ENCODE assay signal across 14 cellular contexts in the genomic region with DNA sequence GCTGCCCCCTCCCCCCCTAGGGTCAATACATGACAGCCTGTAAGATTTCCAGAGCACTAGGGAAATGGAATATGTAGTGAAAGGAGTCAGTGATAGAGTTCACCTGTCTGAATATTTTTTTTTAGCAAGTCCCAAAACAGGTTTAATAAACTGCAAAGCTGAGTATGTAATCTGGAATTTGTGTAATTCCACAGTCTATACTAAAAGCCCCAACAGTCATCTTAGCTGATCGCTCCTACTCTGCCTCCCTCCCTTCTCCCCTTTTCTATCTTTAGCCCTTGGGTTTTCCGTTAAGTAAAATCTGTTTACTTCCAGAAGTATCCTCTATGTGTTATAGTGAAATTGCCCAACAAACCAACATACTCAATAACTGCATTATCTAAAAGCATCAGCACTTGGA. TPM values are rescaled to one million over a fixed set of nuclear protein-coding genes. Genes with fewer than 3 reads are reported as not detected.
A peak's percentile ranks its signal among the peaks of the same experiment; 100 is the strongest.
DNase-seq lines count a peak whose midpoint lies in the region; ATAC-seq, FAIRE-seq and TF ChIP-seq lines count a peak whose summit lies in the region.
"Had no signal": no experiment of that assay in that cellular context is flagged by ENCODE, and none has a peak within 500 bp of the region (broad histone marks: within the 10 kb centered on the region; RNA-seq: fewer than 3 reads in every experiment).

No MANE protein-coding gene starts in this region.

- H3K27ac Mint-ChIP-seq in chondrocyte (ENCODE audit: unreplicated experiment), result peak overlapping the region; percentile 72
- H3K27ac Mint-ChIP-seq in neural progenitor cell, result no peak overlapping the region
- H3K27ac Mint-ChIP-seq: memory B cell had no signal

- H3K4me2 ChIP-seq in neural progenitor cell, result peak overlapping the region; percentile 48

- DNase-seq in AG08395 (ENCODE audit: low spot score) (peak; percentile 44), chondrocyte (ENCODE audit: low spot score) (no peak), neural progenitor cell (ENCODE audit: low spot score) (no peak), dermis blood vessel endothelial cell (no peak), urothelium cell line (ENCODE audit: low spot score) (no peak)
- no peak for DNase-seq in activated CD8-positive, alpha-beta memory T cell treated with anti-CD3 and anti-CD28 coated beads, Interleukin-2, amount 50 U/mL, for 48 hours
- DNase-seq: activated effector memory CD4-positive, alpha-beta T cell treated with anti-CD3 and anti-CD28 coated beads, Interleukin-2, amount 50 U/mL, for 16 hours; NCI-H1417 treated with DMSO at 0.1 percent for 48 hours; NCI-H82; SIG-M5 had no signal

- H3K4me3 ChIP-seq in HUES6 (ENCODE audit: low read depth, low read length) (peak overlapping the region; percentile 41), neural progenitor cell (no peak overlapping the region)

- FAIRE-seq in urothelium cell line (lab: Jason Lieb, UNC), result no peak
- FAIRE-seq: TTC549 had no signal

- H3K9me3 ChIP-seq in HUES6 (ENCODE audit: control insufficient read depth, insufficient read depth, low read depth, low read length) (peaks cover 5% of the 10 kb centered on the region; the same call in 1 of the 2 replicates), neural progenitor cell (ENCODE audit: low read depth) (no peaks in the 10 kb centered on the region)

- TF ChIP-seq CTCF in chondrocyte (IDR thresholded peaks at IDR 0.05) (no peak), neural progenitor cell (IDR thresholded peaks at IDR 0.05) (no peak)

- H2AFZ ChIP-seq in neural progenitor cell (replicated peaks), result no peak overlapping the region

- no peaks in the 10 kb centered on the region for H4K20me1 ChIP-seq in neural progenitor cell (ENCODE audit: low read depth)

- H3K27me3 Mint-ChIP-seq in chondrocyte (ENCODE audit: low read depth), result no peaks in the 10 kb centered on the region
- peaks cover 21% of the 10 kb centered on the region for H3K27me3 Mint-ChIP-seq in neural progenitor cell (ENCODE audit: insufficient read depth, low read depth)

- H3K4me3 Mint-ChIP-seq in chondrocyte (ENCODE audit: unreplicated experiment) (no peak overlapping the region), neural progenitor cell (no peak overlapping the region)
- H3K4me3 Mint-ChIP-seq: memory B cell had no signal

- no peaks in the 10 kb centered on the region for H3K79me2 ChIP-seq in neural progenitor cell (ENCODE audit: low read depth)

- peak overlapping the region; percentile 72; the same call in 1 of the 2 replicates for H3K27ac ChIP-seq in HUES6 (ENCODE audit: low read depth, low read length)
- no peak overlapping the region for H3K27ac ChIP-seq in neural progenitor cell

- H3K36me3 Mint-ChIP-seq in chondrocyte (ENCODE audit: low read depth) (no peaks in the 10 kb centered on the region), neural progenitor cell (no peaks in the 10 kb centered on the region)
- H3K36me3 Mint-ChIP-seq: memory B cell had no signal

- H3K27me3 ChIP-seq in HUES6 (ENCODE audit: control insufficient read depth, insufficient read depth, low read length), result peaks cover 43% of the 10 kb centered on the region
- peaks cover 46% of the 10 kb centered on the region for H3K27me3 ChIP-seq in neural progenitor cell

- H3K9ac ChIP-seq in HUES6 (ENCODE audit: low read length), result peak overlapping the region; percentile 37
- no peak overlapping the region for H3K9ac ChIP-seq in neural progenitor cell

- ATAC-seq in HG03139 (IDR thresholded peaks at IDR 0.05; ENCODE audit: unreplicated experiment), result no peak

- H3K9me3 Mint-ChIP-seq in chondrocyte (ENCODE audit: low read depth), result no peaks in the 10 kb centered on the region
- peaks cover 3% of the 10 kb centered on the region for H3K9me3 Mint-ChIP-seq in neural progenitor cell
- H3K9me3 Mint-ChIP-seq: memory B cell had no signal

- peaks cover 63% of the 10 kb centered on the region for H3K4me1 Mint-ChIP-seq in chondrocyte (ENCODE audit: low read depth)
- H3K4me1 Mint-ChIP-seq in neural progenitor cell, result peaks cover 10% of the 10 kb centered on the region
- H3K4me1 Mint-ChIP-seq: memory B cell had no signal

- H3K4me1 ChIP-seq in HUES6 (ENCODE audit: control insufficient read depth, insufficient read depth, low read length) (peaks cover 35% of the 10 kb centered on the region), neural progenitor cell (peaks cover 20% of the 10 kb centered on the region)

- no peaks in the 10 kb centered on the region for H3K36me3 ChIP-seq in HUES6 (ENCODE audit: control insufficient read depth, insufficient read depth, low read length)
- H3K36me3 ChIP-seq in neural progenitor cell, result no peaks in the 10 kb centered on the region

- H3F3A ChIP-seq in neural progenitor cell (ENCODE audit: low read depth), result no peaks in the 10 kb centered on the region

RNA-seq across cellular contexts. Expression of a gene that starts 3.5 kb away (rescaled TPM):
- total RNA-seq in chondrocyte, result 28.1 to 49.3 TPM (median 45.1 TPM) in 3 replicates
- 3.0 and 3.2 TPM in 2 replicates for total RNA-seq in neural progenitor cell (ENCODE audit: low replicate concordance)
- 135 and 210 TPM in 2 replicates for total RNA-seq in dermis blood vessel endothelial cell
